In the genomic region with DNA sequence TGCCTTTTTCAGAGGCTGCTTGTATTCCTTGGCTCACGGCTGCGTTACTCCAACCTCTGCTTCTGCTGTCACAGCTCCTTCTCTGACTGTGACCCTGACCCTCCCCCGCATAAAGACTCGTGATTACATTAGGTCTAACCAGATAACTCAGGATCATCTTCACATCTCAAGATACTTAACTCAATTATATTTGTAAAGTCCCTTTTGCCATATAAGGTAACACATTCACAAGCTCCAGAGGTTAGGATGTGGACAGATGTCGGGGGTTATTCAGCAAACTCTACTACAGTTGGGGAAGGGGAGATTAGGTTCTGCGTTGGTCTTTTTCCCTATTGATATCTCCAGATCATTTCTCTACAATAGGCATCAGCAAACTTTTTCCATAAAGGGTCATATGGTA, we compare ENCODE assay signal across 25 cellular contexts.
"Had no signal": no experiment of that assay in that cellular context is flagged by ENCODE, and none has a peak within 500 bp of the region (broad histone marks: within the 10 kb centered on the region; RNA-seq: fewer than 3 reads in every experiment).

No MANE protein-coding gene starts in this region.

- H3K27ac ChIP-seq: colonic mucosa, epithelial cell of prostate, esophagus squamous epithelium, gastrocnemius medialis, heart right ventricle, left lung, lower lobe of right lung had no signal

- H3K4me1 ChIP-seq: colonic mucosa, esophagus squamous epithelium, gastrocnemius medialis, heart right ventricle, left lung, lower lobe of right lung had no signal

- ATAC-seq: effector memory CD8-positive, alpha-beta T cell; esophagus mucosa; gastrocnemius medialis; heart right ventricle; left cardiac atrium; left lung; left ventricle myocardium superior; lower lobe of right lung; mucosa of descending colon had no signal

- DNase-seq: colonic mucosa; cortex of kidney; effector CD8-positive, alpha-beta T cell; effector memory CD8-positive, alpha-beta T cell; endodermal cell; erythroblast; esophagus squamous epithelium; foreskin fibroblast; gastrocnemius medialis; glutamatergic neuron; head of caudate nucleus; heart right ventricle; hippocampal formation; left cardiac atrium; left lung; left ventricle myocardium superior; lower lobe of right lung; mesenchymal stem cell; mucosa of descending colon; naive B cell had no signal

- H3K36me3 ChIP-seq: colonic mucosa, esophagus squamous epithelium, gastrocnemius medialis, heart right ventricle, left lung, lower lobe of right lung had no signal

- H3K9me3 ChIP-seq: colonic mucosa, esophagus squamous epithelium, gastrocnemius medialis, heart right ventricle, left lung, lower lobe of right lung, mucosa of descending colon had no signal

- H3K27me3 ChIP-seq: colonic mucosa, gastrocnemius medialis, left lung had no signal

- FAIRE-seq: endometrium, islet of Langerhans, keratinocyte had no signal

- H3K4me3 ChIP-seq: colonic mucosa, esophagus squamous epithelium, gastrocnemius medialis, heart right ventricle, left lung, lower lobe of right lung, mucosa of descending colon had no signal
